ENCODE assay signal across 18 cellular contexts in genomic region chr20:24981750-24982149, GRCh38. TPM values are rescaled to one million over a fixed set of nuclear protein-coding genes. Genes with fewer than 3 reads are reported as not detected.
A peak's percentile ranks its signal among the peaks of the same experiment; 100 is the strongest.
DNase-seq lines count a peak whose midpoint lies in the region; ATAC-seq and TF ChIP-seq lines count a peak whose summit lies in the region.
"Had no signal": no experiment of that assay in that cellular context is flagged by ENCODE, and none has a peak within 500 bp of the region (broad histone marks: within the 10 kb centered on the region; RNA-seq: fewer than 3 reads in every experiment).

No MANE protein-coding gene starts in this region.

- H3K4me3 Mint-ChIP-seq in MCF 10A (ENCODE audit: unreplicated experiment), result no peak overlapping the region
- H3K4me3 Mint-ChIP-seq: activated T-helper 17 cell treated with anti-CD3 and anti-CD28 coated beads, Interleukin-2, amount 50 U/mL, for 72 hours had no signal

- BruUV-seq in MCF 10A (replicated peaks; lab: Mats Ljungman, UMichigan), result no TSS peak

- TF ChIP-seq POLR2A in testis (IDR thresholded peaks at IDR 0.05), result no peak

- TF ChIP-seq CTCF in left lung (IDR thresholded peaks at IDR 0.05), result no peak
- no peak for TF ChIP-seq CTCF in testis (IDR thresholded peaks at IDR 0.05)
- TF ChIP-seq CTCF in MCF 10A (IDR thresholded peaks at IDR 0.05; ENCODE audit: unreplicated experiment), result no peak

- DNase-seq in NK-92 treated with Interleukin-12 subunit alpha and Interleukin-12 subunit beta, amount 100 ng/mL, for 24 hours (lab: John Stamatoyannopoulos, UW), result peak; percentile 19
- DNase-seq in NK-92 (lab: John Stamatoyannopoulos, UW; ENCODE audit: unreplicated experiment) (no peak), left lung (peak; percentile 82 to 91), testis (peak; percentile 35), MCF 10A (ENCODE audit: unreplicated experiment) (no peak), NCI-H187 (lab: John Stamatoyannopoulos, UW) (no peak)
- DNase-seq: COR-L47; foreskin melanocyte; kidney; NCI-H1048; NCI-H226; retina; stimulated activated naive CD4-positive, alpha-beta T cell treated with Interleukin-2 at 50 U/mL for 16 hours had no signal

- no peak overlapping the region for H3K27ac Mint-ChIP-seq in MCF 10A (ENCODE audit: low read depth, unreplicated experiment)

- intact Hi-C loops in left lung (cut with DNase I), result no loop called here
- intact Hi-C loops in testis (cut with DNase I; ENCODE audit: low total_unique reads), result no loop called here
- intact Hi-C loops in MCF 10A (cut with micrococcal nuclease), result no loop called here

- peak; percentile 81 for ATAC-seq in left lung
- ATAC-seq in GM19023 (IDR thresholded peaks at IDR 0.05; ENCODE audit: unreplicated experiment), result no peak
- ATAC-seq: activated CD4-positive, CD25-positive, alpha-beta regulatory T cell treated with anti-CD3 and anti-CD28 coated beads, Interleukin-2, amount 50 U/mL, for 24 hours; activated T-helper 17 cell treated with anti-CD3 and anti-CD28 coated beads, Interleukin-2, amount 50 U/mL, for 72 hours had no signal

- H3K36me3 Mint-ChIP-seq in MCF 10A (ENCODE audit: insufficient read depth, unreplicated experiment), result peaks cover 55% of the 10 kb centered on the region

- H3K4me3 ChIP-seq in left lung (no peak overlapping the region), testis (no peak overlapping the region)

- no peaks in the 10 kb centered on the region for H3K9me3 Mint-ChIP-seq in MCF 10A (ENCODE audit: unreplicated experiment)

- 81 to 84% methylated on average over 3 of the region's 3 CpGs for WGBS in testis, 2 donors

- H3K27me3 ChIP-seq in left lung (no peaks in the 10 kb centered on the region), testis (no peaks in the 10 kb centered on the region)

- H3K4me1 ChIP-seq in left lung (peaks cover 0 to 65% of the 10 kb centered on the region in 2 donors), testis (peaks cover 64% of the 10 kb centered on the region)

- no peaks in the 10 kb centered on the region for H3K9me3 ChIP-seq in left lung
- no peaks in the 10 kb centered on the region for H3K9me3 ChIP-seq in testis

- peaks cover 7% of the 10 kb centered on the region for H3K4me1 Mint-ChIP-seq in MCF 10A (ENCODE audit: insufficient read depth, unreplicated experiment)

- CTCF ChIA-PET in MCF 10A (lab: Yijun Ruan, JAX), result interaction anchor here (0.7 to 1.0 kb wide), 5 partner anchors 51 to 1931 kb away, joined by 3 to 5 read pairs (median 3); no protein-coding TSS in a partner anchor

- H3K27ac ChIP-seq in cingulate gyrus (ENCODE audit: low read depth, low read length) (peak overlapping the region; percentile 29), left lung (peak overlapping the region in 1 of 2 donors; percentile 96), testis (peak overlapping the region in 1 of 2 donors; percentile 5)
- H3K27ac ChIP-seq: 22Rv1 had no signal

- POLR2A ChIA-PET in MCF 10A (lab: Yijun Ruan, JAX), result no interaction called here

- no peaks in the 10 kb centered on the region for H3K27me3 Mint-ChIP-seq in MCF 10A (ENCODE audit: insufficient read depth, unreplicated experiment)
- H3K27me3 Mint-ChIP-seq: activated T-helper 17 cell treated with anti-CD3 and anti-CD28 coated beads, Interleukin-2, amount 50 U/mL, for 72 hours had no signal

- H3K36me3 ChIP-seq in left lung (peaks cover 0 to 47% of the 10 kb centered on the region in 2 donors), testis (ENCODE audit: low read depth, missing control alignments) (no peaks in the 10 kb centered on the region)

RNA-seq across cellular contexts. Expression of gene APMAP, which starts 10.8 kb away (rescaled TPM):
- total RNA-seq in left lung, result 10 to 100 TPM; 82.5 to 83.6 TPM
- 100 to 1,000 TPM in 1 of 2 donors, 10 to 100 TPM in 1; 92.3 to 105 TPM for total RNA-seq in testis
- polyA plus RNA-seq in testis (ENCODE audit: insufficient read depth, low read depth, low replicate concordance), result 135 TPM
- total RNA-seq in MCF 10A (2022), result 75.3 and 104 TPM in 2 replicates

RNA-seq across cellular contexts. Expression of gene CST7, which starts 32.7 kb away (rescaled TPM):
- total RNA-seq in left lung (10 to 100 TPM in 1 of 2 donors, 1 to 10 TPM in 1; 2.4 to 28.0 TPM), testis (under 1 TPM in 1 of 2 donors, not detected in 1; 0.56 TPM), MCF 10A (2022) (not detected in 2 replicates)
- polyA plus RNA-seq in testis (ENCODE audit: insufficient read depth, low read depth, low replicate concordance), result 4.1 TPM

Comparison
In these comparisons a context has a peak if more than half of its experiments do, and no peak if none do; other contexts are left out.
1. DNase-seq: peak in NK-92 treated with Interleukin-12 subunit alpha and Interleukin-12 subunit beta, amount 100 ng/mL, for 24 hours (single experiment), left lung (2 of 2) and testis (single experiment); none in NK-92 (single experiment), MCF 10A (single experiment) and NCI-H187 (0 of 2).